In genomic region chr2:121243821-121244460, GRCh38 we compare ENCODE assay signal across 22 cellular contexts. TPM values are rescaled to one million over a fixed set of nuclear protein-coding genes. Genes with fewer than 3 reads are reported as not detected.
"Had no signal": no experiment of that assay in that cellular context is flagged by ENCODE, and none has a peak within 500 bp of the region (broad histone marks: within the 10 kb centered on the region; RNA-seq: fewer than 3 reads in every experiment).

No MANE protein-coding gene starts in this region.

- H3K27ac ChIP-seq: gastrocnemius medialis, heart right ventricle, left lung, right atrium auricular region, testis, tibial nerve had no signal

- H3K9me3 Mint-ChIP-seq: central memory CD8-positive, alpha-beta T cell; naive thymus-derived CD4-positive, alpha-beta T cell; nephron progenitor cell; stimulated activated effector memory CD8-positive, alpha-beta T cell treated with anti-CD3 and anti-CD28 coated beads, Interleukin-12 subunit alpha, Interleukin-12 subunit beta, amount 100 ng/mL, for 72 hours; stimulated activated naive CD8-positive, alpha-beta T cell treated with anti-CD3 and anti-CD28 coated beads, Interleukin-15, Interleukin-2, amounts not matched to agents 100 ng/mL and 50 ng/mL, for 24 hours had no signal

- H3K36me3 ChIP-seq: gastrocnemius medialis, heart right ventricle, right atrium auricular region, tibial nerve had no signal

- DNase-seq: effector memory CD4-positive, alpha-beta T cell; gastrocnemius medialis; heart right ventricle; hypothalamus; naive thymus-derived CD4-positive, alpha-beta T cell; nephron progenitor cell; small intestine; stimulated activated CD4-positive, alpha-beta T cell treated with anti-CD3 and anti-CD28 coated beads, Interleukin-4, amount 100 ng/mL, for 1 hour; stimulated activated CD8-positive, alpha-beta memory T cell treated with anti-CD3 and anti-CD28 coated beads, Interleukin-4, amount 100 ng/mL, for 48 hours; testis had no signal

- H3K27ac Mint-ChIP-seq: naive thymus-derived CD4-positive, alpha-beta T cell; nephron progenitor cell; stimulated activated effector memory CD8-positive, alpha-beta T cell treated with anti-CD3 and anti-CD28 coated beads, Interleukin-12 subunit alpha, Interleukin-12 subunit beta, amount 100 ng/mL, for 72 hours; stimulated activated naive CD8-positive, alpha-beta T cell treated with anti-CD3 and anti-CD28 coated beads, Interleukin-15, Interleukin-2, amounts not matched to agents 100 ng/mL and 50 ng/mL, for 24 hours had no signal

- H3K4me3 ChIP-seq: gastrocnemius medialis, heart right ventricle, left lung, right atrium auricular region, testis, tibial nerve had no signal

- H3K4me1 Mint-ChIP-seq: central memory CD8-positive, alpha-beta T cell; stimulated activated effector memory CD8-positive, alpha-beta T cell treated with anti-CD3 and anti-CD28 coated beads, Interleukin-12 subunit alpha, Interleukin-12 subunit beta, amount 100 ng/mL, for 72 hours had no signal

- ATAC-seq: esophagus mucosa; gastrocnemius medialis; left lung; naive thymus-derived CD4-positive, alpha-beta T cell; stimulated activated effector memory CD8-positive, alpha-beta T cell treated with anti-CD3 and anti-CD28 coated beads, Interleukin-12 subunit alpha, Interleukin-12 subunit beta, amount 100 ng/mL, for 72 hours had no signal

- H3K4me1 ChIP-seq: gastrocnemius medialis, heart right ventricle, left lung, right atrium auricular region, testis, tibial nerve had no signal

- FAIRE-seq: endometrium, islet of Langerhans, small intestine had no signal

- H3K36me3 Mint-ChIP-seq: naive thymus-derived CD4-positive, alpha-beta T cell; stimulated activated effector memory CD8-positive, alpha-beta T cell treated with anti-CD3 and anti-CD28 coated beads, Interleukin-12 subunit alpha, Interleukin-12 subunit beta, amount 100 ng/mL, for 72 hours had no signal

- H3K4me3 Mint-ChIP-seq: central memory CD8-positive, alpha-beta T cell; naive thymus-derived CD4-positive, alpha-beta T cell; nephron progenitor cell; stimulated activated effector memory CD8-positive, alpha-beta T cell treated with anti-CD3 and anti-CD28 coated beads, Interleukin-12 subunit alpha, Interleukin-12 subunit beta, amount 100 ng/mL, for 72 hours; stimulated activated naive CD8-positive, alpha-beta T cell treated with anti-CD3 and anti-CD28 coated beads, Interleukin-15, Interleukin-2, amounts not matched to agents 100 ng/mL and 50 ng/mL, for 24 hours had no signal

- H3K9me3 ChIP-seq: gastrocnemius medialis, heart right ventricle, left lung, right atrium auricular region, testis, tibial nerve had no signal

- H3K27me3 Mint-ChIP-seq: naive thymus-derived CD4-positive, alpha-beta T cell; stimulated activated naive CD8-positive, alpha-beta T cell treated with anti-CD3 and anti-CD28 coated beads, Interleukin-15, Interleukin-2, amounts not matched to agents 100 ng/mL and 50 ng/mL, for 24 hours had no signal

- H3K27me3 ChIP-seq: gastrocnemius medialis, right atrium auricular region, testis, tibial nerve had no signal

RNA-seq across cellular contexts. Expression of gene TFCP2L1, which starts 41.1 kb away (rescaled TPM):
- total RNA-seq: fibroblast of lung, lung microvascular endothelial cell, osteocyte had no signal
- polyA plus RNA-seq: fibroblast of lung; naive thymus-derived CD4-positive, alpha-beta T cell had no signal
